Comparison of ENCODE assay signal across 14 cellular contexts in genomic region chr11:105740164-105740903, GRCh38.
DNase-seq lines count a peak whose midpoint lies in the region; ATAC-seq and TF ChIP-seq lines count a peak whose summit lies in the region.
"Had no signal": no experiment of that assay in that cellular context is flagged by ENCODE, and none has a peak within 500 bp of the region (broad histone marks: within the 10 kb centered on the region; RNA-seq: fewer than 3 reads in every experiment).

No MANE protein-coding gene starts in this region.

- H3K36me3 ChIP-seq in MM.1S (replicated peaks; ENCODE audit: insufficient read depth, low read length) (no peaks in the 10 kb centered on the region), SJCRH30 (no peaks in the 10 kb centered on the region)
- H3K36me3 ChIP-seq: brain microvascular endothelial cell had no signal

- no peaks in the 10 kb centered on the region for H3F3A ChIP-seq in MM.1S (ENCODE audit: insufficient read depth, low read length)

- no peaks in the 10 kb centered on the region for H3K9me2 ChIP-seq in MM.1S (replicated peaks; ENCODE audit: insufficient read depth, low read length)

- no peak overlapping the region for H3K4me2 ChIP-seq in MM.1S (ENCODE audit: low read depth, low read length)

- ATAC-seq in GM18907 (IDR thresholded peaks at IDR 0.05; ENCODE audit: unreplicated experiment), result peak; percentile 98
- peak; percentile 96 for ATAC-seq in GM21529 (IDR thresholded peaks at IDR 0.05; ENCODE audit: unreplicated experiment)
- ATAC-seq in HG03060 (IDR thresholded peaks at IDR 0.05; ENCODE audit: low read depth, unreplicated experiment), result peak; percentile 89
- ATAC-seq: naive thymus-derived CD8-positive, alpha-beta T cell; right cardiac atrium had no signal

- H3K4me3 ChIP-seq in MM.1S (ENCODE audit: low read length), result no peak overlapping the region
- no peak overlapping the region for H3K4me3 ChIP-seq in SJCRH30

- H3K79me2 ChIP-seq in MM.1S (ENCODE audit: low read length), result no peaks in the 10 kb centered on the region

- H3K27ac ChIP-seq in MM.1S (ENCODE audit: low read length) (no peak overlapping the region), SJCRH30 (no peak overlapping the region)
- H3K27ac ChIP-seq: brain microvascular endothelial cell had no signal

- no peaks in the 10 kb centered on the region for H4K20me1 ChIP-seq in MM.1S (ENCODE audit: insufficient read depth, low read length)

- H3K4me1 ChIP-seq in MM.1S (ENCODE audit: low read length) (0 out of 2 replicates have a peak, but pooled peaks cover 5% of the 10 kb centered on the region), SJCRH30 (no peaks in the 10 kb centered on the region)

- TF ChIP-seq CTCF in MM.1S (IDR thresholded peaks at IDR 0.05; ENCODE audit: low read length), result no peak

- no peak overlapping the region for H3K9ac ChIP-seq in MM.1S (ENCODE audit: low read length)

- H3K27me3 ChIP-seq in MM.1S (replicated peaks; ENCODE audit: insufficient read depth, low read length) (no peaks in the 10 kb centered on the region), SJCRH30 (no peaks in the 10 kb centered on the region)
- H3K27me3 ChIP-seq: brain microvascular endothelial cell had no signal

- H3K9me3 ChIP-seq in MM.1S (replicated peaks; ENCODE audit: insufficient read depth, low read length), result no peaks in the 10 kb centered on the region
- no peaks in the 10 kb centered on the region for H3K9me3 ChIP-seq in SJCRH30 (replicated peaks)

- DNase-seq in MM.1S (peak; percentile 63), COLO668 (lab: John Stamatoyannopoulos, UW; ENCODE audit: unreplicated experiment) (no peak), SJCRH30 (no peak), NCI-H526 (lab: John Stamatoyannopoulos, UW) (no peak)
- no peak for DNase-seq in activated CD8-positive, alpha-beta memory T cell treated with anti-CD3 and anti-CD28 coated beads, Interleukin-2, amount 50 U/mL, for 48 hours
- DNase-seq: activated CD4-positive, alpha-beta T cell treated with anti-CD3 and anti-CD28 coated beads for 48 hours; brain microvascular endothelial cell; C1 segment of cervical spinal cord; naive thymus-derived CD8-positive, alpha-beta T cell; NCI-H1436 treated with DMSO at 0.1 percent for 48 hours; right cardiac atrium had no signal

- no peak overlapping the region for H2AFZ ChIP-seq in MM.1S (ENCODE audit: low read length)
